ENCODE assay signal across 1 cellular context in genomic region chr17:17298108-17298507, GRCh38.
TF ChIP-seq lines count a peak whose summit lies in the region.

No MANE protein-coding gene starts in this region.

TF ChIP-seq in GM12878, 131 proteins besides CTCF, POLR2A, EP300 and RAD21:
- no peak for TF ChIP-seq NKRF (conservative IDR thresholded peaks at IDR 0.05)
- TF ChIP-seq SREBF1 (IDR thresholded peaks at IDR 0.05; ENCODE audit: low read length): no peak
- TF ChIP-seq CEBPZ (IDR thresholded peaks at IDR 0.05; ENCODE audit: low read depth, low read length): no peak
- no peak for TF ChIP-seq LARP7 (IDR thresholded peaks at IDR 0.05)
- TF ChIP-seq SMAD1 (IDR thresholded peaks at IDR 0.05; ENCODE audit: low read depth, partially characterized antibody): no peak
- TF ChIP-seq USF1 (IDR thresholded peaks at IDR 0.05; ENCODE audit: borderline replicate concordance, extremely low read length, insufficient read depth, low read depth, low read length): no peak
- TF ChIP-seq ZBTB40 (IDR thresholded peaks at IDR 0.05; ENCODE audit: borderline replicate concordance): no peak
- TF ChIP-seq ZBTB11 (CRISPR knock-in tag; IDR thresholded peaks at IDR 0.05): no peak
- no peak for TF ChIP-seq ZNF622 (IDR thresholded peaks at IDR 0.05)
- no peak; the same call in 1 of the 2 replicates for TF ChIP-seq JUNB (IDR thresholded peaks at IDR 0.05)
- TF ChIP-seq MYC (IDR thresholded peaks at IDR 0.05; ENCODE audit: insufficient read depth, insufficient read length, insufficient replicate concordance, low read length, severe bottlenecking): no peak
- no peak for TF ChIP-seq PRDM15 (CRISPR knock-in tag; IDR thresholded peaks at IDR 0.05)
- TF ChIP-seq CHD2 (IDR thresholded peaks at IDR 0.05; ENCODE audit: borderline replicate concordance, low read depth, low read length): no peak
- no peak for TF ChIP-seq POLR2AphosphoS5 (IDR thresholded peaks at IDR 0.05; ENCODE audit: low read length)
